Comparison of ENCODE assay signal across 9 cellular contexts in genomic region chr22:28955817-28956216, GRCh38.
DNase-seq lines count a peak whose midpoint lies in the region; ATAC-seq, FAIRE-seq and TF ChIP-seq lines count a peak whose summit lies in the region.
"Had no signal": no experiment of that assay in that cellular context is flagged by ENCODE, and none has a peak within 500 bp of the region (broad histone marks: within the 10 kb centered on the region; RNA-seq: fewer than 3 reads in every experiment).

No MANE protein-coding gene starts in this region.

- intact Hi-C loops in pancreas (cut with DNase I) = no loop called here

- ATAC-seq in GM19328 (IDR thresholded peaks at IDR 0.05; ENCODE audit: unreplicated experiment) = peak; percentile 58
- peak; percentile 89 for ATAC-seq in activated naive CD8-positive, alpha-beta T cell treated with anti-CD3 and anti-CD28 coated beads, Interleukin-2, amount 10 ng/mL, durations not matched to agents 7 days and 5 days (ENCODE audit: low read depth)
- no peak for ATAC-seq in GM21526 (IDR thresholded peaks at IDR 0.05; ENCODE audit: low FRiP score, unreplicated experiment)
- no peak for ATAC-seq in HG02840 (IDR thresholded peaks at IDR 0.05; ENCODE audit: low FRiP score, unreplicated experiment)
- ATAC-seq in pancreas = no peak

- no peaks in the 10 kb centered on the region for H3K27me3 ChIP-seq in pancreas

- no peaks in the 10 kb centered on the region for H3K9me3 ChIP-seq in pancreas

- no peak overlapping the region for H3K27ac ChIP-seq in pancreas

- H3K9me3 Mint-ChIP-seq in T-helper 1 cell treated with Interleukin-12 subunit alpha and Interleukin-12 subunit beta and Interleukin-4 antibody, amounts not matched to agents 30 μg/mL and 1 μg/mL, for 36 hours = no peaks in the 10 kb centered on the region
- no peaks in the 10 kb centered on the region for H3K9me3 Mint-ChIP-seq in activated naive CD8-positive, alpha-beta T cell treated with anti-CD3 and anti-CD28 coated beads, Interleukin-2, amount 10 ng/mL, durations not matched to agents 7 days and 5 days
- no peaks in the 10 kb centered on the region for H3K9me3 Mint-ChIP-seq in chondrocyte (ENCODE audit: low read depth)

- peak overlapping the region; percentile 68 for H3K4me3 Mint-ChIP-seq in T-helper 1 cell treated with Interleukin-12 subunit alpha and Interleukin-12 subunit beta and Interleukin-4 antibody, amounts not matched to agents 30 μg/mL and 1 μg/mL, for 36 hours
- H3K4me3 Mint-ChIP-seq in activated naive CD8-positive, alpha-beta T cell treated with anti-CD3 and anti-CD28 coated beads, Interleukin-2, amount 10 ng/mL, durations not matched to agents 7 days and 5 days = peak overlapping the region; percentile 70
- no peak overlapping the region for H3K4me3 Mint-ChIP-seq in chondrocyte (ENCODE audit: unreplicated experiment)

- DNase-seq in activated naive CD8-positive, alpha-beta T cell treated with anti-CD3 and anti-CD28 coated beads, Interleukin-2, amount 10 ng/mL, durations not matched to agents 7 days and 5 days = peak; percentile 79
- peak; percentile 41 for DNase-seq in stimulated activated CD8-positive, alpha-beta memory T cell treated with anti-CD3 and anti-CD28 coated beads, Interleukin-15, amount 100 ng/mL, for 1 hour (ENCODE audit: low read depth)
- DNase-seq in chondrocyte (ENCODE audit: low spot score) (no peak), pancreas (no peak)

- 88 to 91% methylated on average over 5 of the region's 5 CpGs for WGBS in pancreas, 2 donors

- FAIRE-seq in pancreas (lab: Jason Lieb, UNC) = no peak
- FAIRE-seq: endothelial cell of umbilical vein had no signal

- peaks cover 99% of the 10 kb centered on the region for H3K27me3 Mint-ChIP-seq in T-helper 1 cell treated with Interleukin-12 subunit alpha and Interleukin-12 subunit beta and Interleukin-4 antibody, amounts not matched to agents 30 μg/mL and 1 μg/mL, for 36 hours (ENCODE audit: low read depth)
- H3K27me3 Mint-ChIP-seq in activated naive CD8-positive, alpha-beta T cell treated with anti-CD3 and anti-CD28 coated beads, Interleukin-2, amount 10 ng/mL, durations not matched to agents 7 days and 5 days = peaks cover 94% of the 10 kb centered on the region
- no peaks in the 10 kb centered on the region for H3K27me3 Mint-ChIP-seq in chondrocyte (ENCODE audit: low read depth)

- TF ChIP-seq CTCF in chondrocyte (IDR thresholded peaks at IDR 0.05) (no peak), pancreas (IDR thresholded peaks at IDR 0.05) (no peak)

- POLR2A ChIA-PET in activated naive CD8-positive, alpha-beta T cell treated with anti-CD3 and anti-CD28 coated beads, Interleukin-2, amount 10 ng/mL, durations not matched to agents 7 days and 5 days (lab: Charles Lee) = interaction anchor here (1.0 kb wide), 1 partner anchor 73 kb away, joined by 3 read pairs; no protein-coding TSS in a partner anchor

- no peaks in the 10 kb centered on the region for H3K36me3 ChIP-seq in pancreas

- H3K4me1 Mint-ChIP-seq in T-helper 1 cell treated with Interleukin-12 subunit alpha and Interleukin-12 subunit beta and Interleukin-4 antibody, amounts not matched to agents 30 μg/mL and 1 μg/mL, for 36 hours (ENCODE audit: low read depth) = peaks cover 14% of the 10 kb centered on the region
- peaks cover 14% of the 10 kb centered on the region for H3K4me1 Mint-ChIP-seq in activated naive CD8-positive, alpha-beta T cell treated with anti-CD3 and anti-CD28 coated beads, Interleukin-2, amount 10 ng/mL, durations not matched to agents 7 days and 5 days
- H3K4me1 Mint-ChIP-seq in chondrocyte (ENCODE audit: low read depth) = peaks cover 33% of the 10 kb centered on the region

- peak overlapping the region; percentile 82 for H3K27ac Mint-ChIP-seq in T-helper 1 cell treated with Interleukin-12 subunit alpha and Interleukin-12 subunit beta and Interleukin-4 antibody, amounts not matched to agents 30 μg/mL and 1 μg/mL, for 36 hours
- peak overlapping the region; percentile 61 for H3K27ac Mint-ChIP-seq in activated naive CD8-positive, alpha-beta T cell treated with anti-CD3 and anti-CD28 coated beads, Interleukin-2, amount 10 ng/mL, durations not matched to agents 7 days and 5 days
- no peak overlapping the region for H3K27ac Mint-ChIP-seq in chondrocyte (ENCODE audit: unreplicated experiment)

- peaks cover 0 to 9% (median 0%) of the 10 kb centered on the region in 3 donors for H3K4me1 ChIP-seq in pancreas

- no peak overlapping the region for H3K4me3 ChIP-seq in pancreas

- H3K36me3 Mint-ChIP-seq in T-helper 1 cell treated with Interleukin-12 subunit alpha and Interleukin-12 subunit beta and Interleukin-4 antibody, amounts not matched to agents 30 μg/mL and 1 μg/mL, for 36 hours (ENCODE audit: low read depth) = no peaks in the 10 kb centered on the region
- H3K36me3 Mint-ChIP-seq in activated naive CD8-positive, alpha-beta T cell treated with anti-CD3 and anti-CD28 coated beads, Interleukin-2, amount 10 ng/mL, durations not matched to agents 7 days and 5 days = peaks cover 5% of the 10 kb centered on the region
- H3K36me3 Mint-ChIP-seq in chondrocyte (ENCODE audit: low read depth) = no peaks in the 10 kb centered on the region

Comparison
In these comparisons a context has a peak if more than half of its experiments do, and no peak if none do; other contexts are left out.
1. ATAC-seq: peak in GM19328 (single experiment) and activated naive CD8-positive, alpha-beta T cell treated with anti-CD3 and anti-CD28 coated beads, Interleukin-2, amount 10 ng/mL, durations not matched to agents 7 days and 5 days (single experiment); none in GM21526 (single experiment), HG02840 (single experiment) and pancreas (0 of 4).
2. DNase-seq: peak in activated naive CD8-positive, alpha-beta T cell treated with anti-CD3 and anti-CD28 coated beads, Interleukin-2, amount 10 ng/mL, durations not matched to agents 7 days and 5 days (single experiment) and stimulated activated CD8-positive, alpha-beta memory T cell treated with anti-CD3 and anti-CD28 coated beads, Interleukin-15, amount 100 ng/mL, for 1 hour (single experiment); none in chondrocyte (single experiment) and pancreas (0 of 6).